In the genomic region with DNA sequence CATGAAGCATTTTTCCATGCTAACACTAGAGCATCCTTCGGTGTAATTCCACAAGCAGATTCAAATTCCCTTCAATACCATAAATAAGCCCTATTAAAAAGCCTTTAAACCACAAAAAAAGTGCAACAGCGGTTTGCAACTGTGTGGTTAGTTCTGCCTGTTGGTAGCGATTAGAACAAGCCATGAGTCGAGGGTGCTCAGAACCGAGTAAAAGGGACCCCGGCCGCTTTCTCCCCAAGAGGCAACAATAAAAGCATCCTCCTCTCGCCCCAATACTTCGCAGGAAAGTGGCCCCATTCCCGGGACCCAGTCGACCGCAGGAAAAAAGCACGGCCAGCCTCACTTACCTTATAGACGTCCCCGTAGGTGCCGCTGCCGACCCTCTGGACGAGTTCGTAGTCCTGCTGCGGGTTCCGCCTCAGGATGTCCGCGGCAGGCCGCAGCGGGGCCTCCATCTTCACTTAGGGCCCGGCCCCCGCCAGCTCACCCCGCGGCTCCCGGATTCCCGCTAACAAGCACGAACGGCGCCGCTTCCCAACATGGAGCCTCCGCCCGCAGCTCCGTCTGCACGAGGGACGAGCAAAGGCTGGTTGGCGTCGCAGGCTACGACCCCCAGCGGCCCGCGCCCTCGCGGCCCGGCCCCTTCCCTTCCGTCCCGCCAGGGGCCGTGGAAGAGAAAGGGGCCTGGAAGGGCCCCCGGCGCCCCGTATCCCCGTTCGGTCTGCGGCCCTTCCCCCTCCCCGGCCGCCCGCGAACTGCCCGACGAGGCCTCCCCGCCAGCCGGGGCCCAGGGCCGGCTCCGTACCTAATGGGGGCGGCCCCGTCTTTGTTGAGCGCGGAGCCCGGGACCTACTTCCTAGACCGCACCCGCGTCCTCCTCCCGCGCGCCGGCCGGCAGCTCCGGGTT, we compare ENCODE assay signal across 8 cellular contexts. TPM values are rescaled to one million over a fixed set of nuclear protein-coding genes. Genes with fewer than 3 reads are reported as not detected.
A peak's percentile ranks its signal among the peaks of the same experiment; 100 is the strongest.
DNase-seq lines count a peak whose midpoint lies in the region; ATAC-seq and TF ChIP-seq lines count a peak whose summit lies in the region.

No MANE protein-coding gene starts in this region.

- no peak overlapping the region for H2BK5ac ChIP-seq in H9 (ENCODE audit: insufficient read length, low read length)

- POLR2A ChIA-PET in activated B cell treated with CpG ODN at 0.5 μM for 24 hours (lab: Charles Lee), result interaction anchor here (0.5 to 2.6 kb wide), 9 partner anchors 167 to 898 kb away, joined by 3 to 16 read pairs (median 4); partner anchors contain the start of genes DMAC2L, L2HGDH and NEMF

- H3K4me3 Mint-ChIP-seq in H9 (peak overlapping the region; percentile 93), activated B cell treated with CpG ODN at 0.5 μM for 24 hours (peak overlapping the region; percentile 84)
- peak overlapping the region; percentile 92 for H3K4me3 Mint-ChIP-seq in stimulated activated naive CD8-positive, alpha-beta T cell treated with anti-CD3 and anti-CD28 coated beads, Interleukin-15, Interleukin-2, amounts not matched to agents 100 ng/mL and 50 ng/mL, for 24 hours

- peaks cover 4% of the 10 kb centered on the region for H3K79me1 ChIP-seq in H9 (ENCODE audit: insufficient read depth, low read depth, low read length, poor library complexity, severe bottlenecking)

- H3K56ac ChIP-seq in H9 (ENCODE audit: insufficient read length, low read depth, low read length), result no peak overlapping the region

- H2BK15ac ChIP-seq in H9 (ENCODE audit: low read depth, low read length), result no peak overlapping the region; the same call in 1 of the 2 replicates

- no CpG with 5 or more reads among the region's 82 CpGs for WGBS in H9 (ENCODE audit: extremely low coverage, insufficient read length, low lambda C conversion rate)

- intact Hi-C loops in activated B cell treated with CpG ODN at 0.5 μM for 24 hours (cut with micrococcal nuclease), result loop anchor here (1.0 to 10.0 kb wide), 12 partner anchors 11 to 1070 kb away; partner anchors contain the start of genes DMAC2L, KLHDC2, L2HGDH and LRR1

- H3K4me1 Mint-ChIP-seq in H9 (peaks cover 31 to 34% of the 10 kb centered on the region in 2 experiments), activated B cell treated with CpG ODN at 0.5 μM for 24 hours (peaks cover 47% of the 10 kb centered on the region)
- peaks cover 49% of the 10 kb centered on the region for H3K4me1 Mint-ChIP-seq in stimulated activated naive CD8-positive, alpha-beta T cell treated with anti-CD3 and anti-CD28 coated beads, Interleukin-15, Interleukin-2, amounts not matched to agents 100 ng/mL and 50 ng/mL, for 24 hours (ENCODE audit: low read depth)

- H3K36me3 Mint-ChIP-seq in H9 (ENCODE audit: insufficient read depth in 1 of 3, low read depth in 3 of 3) (peaks cover 3 to 11% (median 8%) of the 10 kb centered on the region in 3 experiments; a peak in 6 of 7 replicates), activated B cell treated with CpG ODN at 0.5 μM for 24 hours (ENCODE audit: low read depth) (peaks cover 10% of the 10 kb centered on the region)
- H3K36me3 Mint-ChIP-seq in stimulated activated naive CD8-positive, alpha-beta T cell treated with anti-CD3 and anti-CD28 coated beads, Interleukin-15, Interleukin-2, amounts not matched to agents 100 ng/mL and 50 ng/mL, for 24 hours (ENCODE audit: low read depth), result no peaks in the 10 kb centered on the region

- no peak for TF ChIP-seq CTCF in H9 (conservative IDR thresholded peaks at IDR 0.05)
- TF ChIP-seq CTCF in LNCaP clone FGC (IDR thresholded peaks at IDR 0.05; ENCODE audit: control insufficient read depth, extremely low read depth, insufficient read depth), result no peak
- TF ChIP-seq CTCF in activated B cell treated with CpG ODN at 0.5 μM for 24 hours (IDR thresholded peaks at IDR 0.05), result no peak

- H3K4ac ChIP-seq in H9 (ENCODE audit: low read depth, low read length), result no peak overlapping the region; the same call in 1 of the 2 replicates

- no peak overlapping the region for H2BK120ac ChIP-seq in H9 (ENCODE audit: low read depth, low read length, poor library complexity, severe bottlenecking)

- H3K23me2 ChIP-seq in H9 (ENCODE audit: insufficient read length, low read depth, low read length, poor library complexity, severe bottlenecking), result peaks cover 16% of the 10 kb centered on the region

- no peak overlapping the region for H2BK20ac ChIP-seq in H9 (ENCODE audit: low read depth, low read length, poor library complexity, severe bottlenecking)

- H3T11ph ChIP-seq in H9 (ENCODE audit: low read length), result no peak overlapping the region

- H3K4me1 ChIP-seq in H9 (ENCODE audit: insufficient read depth, low read length), result peaks cover 4% of the 10 kb centered on the region; the same call in 1 of the 2 replicates

- peak overlapping the region; percentile 90 for H3K4me2 ChIP-seq in H9 (ENCODE audit: insufficient read depth, insufficient read length, low read length)

- peak overlapping the region; percentile 78 for H3K4me3 ChIP-seq in LNCaP clone FGC (ENCODE audit: low read depth, low read length)

- no peak overlapping the region for H2BK12ac ChIP-seq in H9 (ENCODE audit: insufficient read length, low read depth, low read length)

- no peaks in the 10 kb centered on the region for H3K27me3 ChIP-seq in H9 (ENCODE audit: insufficient read depth, low read length)

- H4K20me1 ChIP-seq in H9 (ENCODE audit: control insufficient read depth, insufficient read depth, insufficient read length), result no peaks in the 10 kb centered on the region

- H3K79me2 ChIP-seq in H9 (ENCODE audit: insufficient read depth, low read length), result peaks cover 27% of the 10 kb centered on the region; the same call in 1 of the 2 replicates

- H4K5ac ChIP-seq in H9 (ENCODE audit: insufficient read length, low read depth, low read length), result no peak overlapping the region

- H2AK5ac ChIP-seq in H9 (ENCODE audit: insufficient read length, low read length), result no peak overlapping the region

- H3K27me3 Mint-ChIP-seq in H9 (ENCODE audit: low read depth) (no peaks in the 10 kb centered on the region; the same call in 1 of the 2 replicates), activated B cell treated with CpG ODN at 0.5 μM for 24 hours (no peaks in the 10 kb centered on the region)
- no peaks in the 10 kb centered on the region for H3K27me3 Mint-ChIP-seq in stimulated activated naive CD8-positive, alpha-beta T cell treated with anti-CD3 and anti-CD28 coated beads, Interleukin-15, Interleukin-2, amounts not matched to agents 100 ng/mL and 50 ng/mL, for 24 hours

- no peaks in the 10 kb centered on the region for H3K9me3 ChIP-seq in H9 (ENCODE audit: control insufficient read depth, low read depth, low read length)

- H3K9ac ChIP-seq in H9 (ENCODE audit: extremely low read depth, insufficient read length, low read length), result peak overlapping the region; percentile 89

- H2AFZ ChIP-seq in H9 (ENCODE audit: low read length), result no peak overlapping the region

- H3K27ac Mint-ChIP-seq in H9 (peak overlapping the region in 2 of 3 experiments; percentile 93 to 97; a peak in 5 of 7 replicates), activated B cell treated with CpG ODN at 0.5 μM for 24 hours (peak overlapping the region; percentile 86)
- H3K27ac Mint-ChIP-seq in stimulated activated naive CD8-positive, alpha-beta T cell treated with anti-CD3 and anti-CD28 coated beads, Interleukin-15, Interleukin-2, amounts not matched to agents 100 ng/mL and 50 ng/mL, for 24 hours, result peak overlapping the region; percentile 77

- H3K23ac ChIP-seq in H9 (ENCODE audit: insufficient read length, low read depth, low read length), result no peak overlapping the region

- H4K8ac ChIP-seq in H9 (replicated peaks; ENCODE audit: insufficient read length, low read depth, low read length), result no peak overlapping the region

- DNase-seq in NCI-H2029 (lab: John Stamatoyannopoulos, UW), result peak; percentile 52
- DNase-seq in NCI-H2029 treated with DMSO at 0.1 percent for 48 hours (lab: John Stamatoyannopoulos, UW), result no peak
- peak; percentile 62 for DNase-seq in H9
- DNase-seq in LNCaP clone FGC (ENCODE audit: low read depth), result no peak
- DNase-seq in activated B cell treated with CpG ODN at 0.5 μM for 24 hours, result no peak
- peak; percentile 4 for DNase-seq in effector CD4-positive, alpha-beta T cell
- peak; percentile 46 for DNase-seq in medulla oblongata (ENCODE audit: extremely low spot score)

- H4K91ac ChIP-seq in H9 (ENCODE audit: insufficient read length, low read depth, low read length), result peak overlapping the region; percentile 17

- H3K9me3 Mint-ChIP-seq in H9 (peaks cover 4 to 6% of the 10 kb centered on the region in 2 experiments; a peak in 4 of 5 replicates), activated B cell treated with CpG ODN at 0.5 μM for 24 hours (peaks cover 3% of the 10 kb centered on the region)
- no peaks in the 10 kb centered on the region for H3K9me3 Mint-ChIP-seq in stimulated activated naive CD8-positive, alpha-beta T cell treated with anti-CD3 and anti-CD28 coated beads, Interleukin-15, Interleukin-2, amounts not matched to agents 100 ng/mL and 50 ng/mL, for 24 hours

- peak overlapping the region; percentile 90 for H3K18ac ChIP-seq in H9 (ENCODE audit: insufficient read length, low read depth, low read length)

- H3K27ac ChIP-seq in H9 (ENCODE audit: insufficient read length, low read depth, low read length), result no peak overlapping the region

- peak overlapping the region; percentile 96 for H3K14ac ChIP-seq in H9 (ENCODE audit: insufficient read depth, low read length)

- peak; percentile 6 for ATAC-seq in activated B cell treated with CpG ODN at 0.5 μM for 24 hours (ENCODE audit: low read depth)

- CTCF ChIA-PET in activated B cell treated with CpG ODN at 0.5 μM for 24 hours (lab: Charles Lee), result interaction anchor here (0.6 to 2.8 kb wide), 8 partner anchors 10 to 669 kb away, joined by 3 to 26 read pairs (median 3); no protein-coding TSS in a partner anchor

RNA-seq across cellular contexts. Expression of gene MAP4K5, which starts 0.5 kb away (rescaled TPM):
- total RNA-seq in H9 (2021) (42.7 and 43.9 TPM in 2 replicates), activated B cell treated with CpG ODN at 0.5 μM for 24 hours (32.5 and 34.1 TPM in 2 replicates)

RNA-seq across cellular contexts. Expression of gene ATL1, which starts 28.1 kb away (rescaled TPM):
- total RNA-seq in H9 (2021), result 3.0 and 3.2 TPM in 2 replicates
- total RNA-seq in activated B cell treated with CpG ODN at 0.5 μM for 24 hours, result 0.49 and 1.4 TPM in 2 replicates

Comparison
In these comparisons a context has a peak if more than half of its experiments do, and no peak if none do; other contexts are left out.
1. DNase-seq: peak in NCI-H2029 (single experiment), H9 (single experiment), effector CD4-positive, alpha-beta T cell (single experiment) and medulla oblongata (single experiment); none in NCI-H2029 treated with DMSO at 0.1 percent for 48 hours (single experiment), LNCaP clone FGC (single experiment) and activated B cell treated with CpG ODN at 0.5 μM for 24 hours (single experiment).
2. Peak in every context shown above with its lines, with median percentiles within 50 percentile points of each other: H3K27ac Mint-ChIP-seq and H3K4me3 Mint-ChIP-seq.